In the genomic region with DNA sequence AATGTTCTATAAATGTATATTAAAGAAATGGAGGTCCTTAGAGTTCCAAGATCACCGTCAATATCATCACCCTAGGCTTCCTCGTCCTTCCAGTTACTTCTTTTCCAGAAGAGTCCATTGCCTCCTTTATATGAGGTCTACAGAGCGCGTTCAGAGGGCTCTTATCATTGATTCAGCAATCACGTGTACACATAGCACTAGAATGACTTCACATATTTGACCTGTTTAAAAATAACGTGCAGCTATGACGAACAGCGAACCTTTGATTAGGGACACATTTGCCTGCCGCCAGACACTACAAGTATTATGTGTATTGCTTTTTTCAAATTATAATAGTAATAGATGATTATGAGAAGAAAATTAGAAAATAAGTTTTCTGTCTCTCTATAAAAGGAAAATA, we compare ENCODE assay signal across 23 cellular contexts. TPM values are rescaled to one million over a fixed set of nuclear protein-coding genes. Genes with fewer than 3 reads are reported as not detected.
DNase-seq lines count a peak whose midpoint lies in the region; ATAC-seq and TF ChIP-seq lines count a peak whose summit lies in the region.
"Had no signal": no experiment of that assay in that cellular context is flagged by ENCODE, and none has a peak within 500 bp of the region (broad histone marks: within the 10 kb centered on the region; RNA-seq: fewer than 3 reads in every experiment).

No MANE protein-coding gene starts in this region.

- H3K27ac ChIP-seq in brain microvascular endothelial cell, result no peak overlapping the region
- peak overlapping the region; percentile 21 to 87 (median 64) for H3K27ac ChIP-seq in heart right ventricle
- H3K27ac ChIP-seq in neutrophil, result peak overlapping the region; percentile 6
- H3K27ac ChIP-seq: gastroesophageal sphincter, neural progenitor cell, suprapubic skin, VCaP had no signal

- TF ChIP-seq CTCF in brain microvascular endothelial cell (IDR thresholded peaks at IDR 0.05; ENCODE audit: low read depth, low read length, missing control alignments) (no peak), heart right ventricle (IDR thresholded peaks at IDR 0.05) (no peak), neutrophil (IDR thresholded peaks at IDR 0.05) (no peak)

- H3K4me1 ChIP-seq in heart right ventricle (peaks cover 12 to 81% (median 69%) of the 10 kb centered on the region in 9 donors), neutrophil (ENCODE audit: control insufficient read depth in 1 of 2, insufficient read depth in 1 of 2, low read depth in 1 of 2, low read length in 1 of 2) (peaks cover 8 to 17% of the 10 kb centered on the region in 2 experiments)

- H3K36me3 ChIP-seq in brain microvascular endothelial cell (replicated peaks), result no peaks in the 10 kb centered on the region
- no peaks in the 10 kb centered on the region for H3K36me3 ChIP-seq in heart right ventricle
- no peaks in the 10 kb centered on the region for H3K36me3 ChIP-seq in neutrophil
- H3K36me3 ChIP-seq: gastroesophageal sphincter, neural progenitor cell, suprapubic skin had no signal

- no peaks in the 10 kb centered on the region for H3K27me3 ChIP-seq in brain microvascular endothelial cell (replicated peaks)
- H3K27me3 ChIP-seq in heart right ventricle, result no peaks in the 10 kb centered on the region
- H3K27me3 ChIP-seq in neutrophil, result no peaks in the 10 kb centered on the region
- H3K27me3 ChIP-seq: gastroesophageal sphincter, neural progenitor cell, suprapubic skin had no signal

- H3K4me3 ChIP-seq in brain microvascular endothelial cell (ENCODE audit: low read depth, low read length) (no peak overlapping the region), heart right ventricle (no peak overlapping the region), neutrophil (ENCODE audit: low read depth in 1 of 2, low read length in 1 of 2) (no peak overlapping the region)
- H3K4me3 ChIP-seq: gastroesophageal sphincter, mucosa of descending colon, neural progenitor cell, suprapubic skin had no signal

- in situ Hi-C loops in brain microvascular endothelial cell (cut with HindIII; ENCODE audit: low pct_ligation_motif_present, low sequenced_read_pairs), result no loop called here

- intact Hi-C loops in heart right ventricle (cut with DNase I), result loop anchor here in 2 of 10 donors (5.0 to 10.0 kb wide), 2 partner anchors 38 to 50 kb away; no protein-coding TSS in a partner anchor

- H3K9me3 ChIP-seq in heart right ventricle, result no peaks in the 10 kb centered on the region
- H3K9me3 ChIP-seq in neutrophil, result no peaks in the 10 kb centered on the region
- H3K9me3 ChIP-seq: gastroesophageal sphincter, mucosa of descending colon, suprapubic skin had no signal

- 29 to 37% methylated on average over 9 of the region's 9 CpGs for WGBS in heart right ventricle, 2 donors

- peak; percentile 67 to 92 (median 86) for ATAC-seq in heart right ventricle
- ATAC-seq in SK-N-SH treated with all-trans-retinoic acid at 6 μM for 48 hours, result no peak
- no peak for ATAC-seq in HG03469 (IDR thresholded peaks at IDR 0.05; ENCODE audit: unreplicated experiment)
- no peak for ATAC-seq in HG02610 (IDR thresholded peaks at IDR 0.05; ENCODE audit: unreplicated experiment)
- ATAC-seq: gastroesophageal sphincter, left colon, mucosa of descending colon, T-cell had no signal

- DNase-seq in brain microvascular endothelial cell (peak; percentile 58), heart right ventricle (peak in 1 of 2 donors; percentile 43)
- DNase-seq in activated CD8-positive, alpha-beta memory T cell treated with anti-CD3 and anti-CD28 coated beads for 24 hours, result no peak
- DNase-seq: activated CD4-positive, alpha-beta T cell treated with anti-CD3 and anti-CD28 coated beads, Interleukin-2, amount 50 U/mL, for 4 hours; activated naive CD4-positive, alpha-beta T cell; activated T-cell treated with anti-CD3 and anti-CD28 coated beads for 4 hours; AML-193; dermis blood vessel endothelial cell; DND-41; left colon; mucosa of descending colon; NCI-H1092 treated with DMSO at 0.1 percent for 48 hours; NCI-H510A treated with DMSO at 0.1 percent for 48 hours; SHP77; T-cell had no signal

TF ChIP-seq in SK-N-SH treated with all-trans-retinoic acid at 6 μM for 48 hours, 23 proteins besides CTCF, POLR2A, EP300 and RAD21:
- TF ChIP-seq PPARA (CRISPR knock-in tag; IDR thresholded peaks at IDR 0.05; ENCODE audit: borderline replicate concordance) (no peak), CSDC2 (CRISPR knock-in tag; IDR thresholded peaks at IDR 0.05) (no peak), ZC3H10 (CRISPR knock-in tag; IDR thresholded peaks at IDR 0.05) (no peak), POU6F1 (CRISPR knock-in tag; IDR thresholded peaks at IDR 0.05; ENCODE audit: borderline replicate concordance, low read depth) (no peak), ZFP3 (CRISPR knock-in tag; IDR thresholded peaks at IDR 0.05) (no peak), RARB (CRISPR knock-in tag; IDR thresholded peaks at IDR 0.05) (no peak), TOX (CRISPR knock-in tag; IDR thresholded peaks at IDR 0.05; ENCODE audit: borderline replicate concordance) (no peak), TCF4 (CRISPR knock-in tag; IDR thresholded peaks at IDR 0.05; ENCODE audit: borderline replicate concordance) (no peak)
- TF ChIP-seq, protein P1, sequence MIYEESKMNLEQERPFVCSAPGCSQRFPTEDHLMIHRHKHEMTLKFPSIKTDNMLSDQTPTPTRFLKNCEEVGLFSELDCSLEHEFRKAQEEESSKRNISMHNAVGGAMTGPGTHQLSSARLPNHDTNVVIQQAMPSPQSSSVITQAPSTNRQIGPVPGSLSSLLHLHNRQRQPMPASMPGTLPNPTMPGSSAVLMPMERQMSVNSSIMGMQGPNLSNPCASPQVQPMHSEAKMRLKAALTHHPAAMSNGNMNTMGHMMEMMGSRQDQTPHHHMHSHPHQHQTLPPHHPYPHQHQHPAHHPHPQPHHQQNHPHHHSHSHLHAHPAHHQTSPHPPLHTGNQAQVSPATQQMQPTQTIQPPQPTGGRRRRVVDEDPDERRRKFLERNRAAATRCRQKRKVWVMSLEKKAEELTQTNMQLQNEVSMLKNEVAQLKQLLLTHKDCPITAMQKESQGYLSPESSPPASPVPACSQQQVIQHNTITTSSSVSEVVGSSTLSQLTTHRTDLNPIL (CRISPR knock-in tag; IDR thresholded peaks at IDR 0.05; ENCODE audit: low read depth), result no peak

RNA-seq across cellular contexts. Expression of gene IGF1R, which starts 26.0 kb away (rescaled TPM):
- total RNA-seq in heart right ventricle, result 10 to 100 TPM; 32.3 to 88.2 (median 50.0) TPM
- polyA plus RNA-seq in heart right ventricle, result 1 to 10 TPM; 3.4 to 8.4 TPM

Comparison
In these comparisons a context has a peak if more than half of its experiments do, and no peak if none do; other contexts are left out.
1. ATAC-seq: peak in heart right ventricle (8 of 8); none in SK-N-SH treated with all-trans-retinoic acid at 6 μM for 48 hours (single experiment), HG03469 (single experiment) and HG02610 (single experiment).